In genomic region chr4:15652191-15652590, GRCh38 we compare ENCODE assay signal across 9 cellular contexts. TPM values are rescaled to one million over a fixed set of nuclear protein-coding genes. Genes with fewer than 3 reads are reported as not detected.
DNase-seq lines count a peak whose midpoint lies in the region; ATAC-seq, FAIRE-seq and TF ChIP-seq lines count a peak whose summit lies in the region.
"Had no signal": no experiment of that assay in that cellular context is flagged by ENCODE, and none has a peak within 500 bp of the region (broad histone marks: within the 10 kb centered on the region; RNA-seq: fewer than 3 reads in every experiment).

No MANE protein-coding gene starts in this region.

- H3K9me3 ChIP-seq in T-helper 17 cell (ENCODE audit: control insufficient read depth, low read length, poor library complexity, severe bottlenecking) (no peaks in the 10 kb centered on the region), skeletal muscle satellite cell (replicated peaks; ENCODE audit: low read length) (no peaks in the 10 kb centered on the region)

- H3K27ac Mint-ChIP-seq in T-helper 17 cell = peak overlapping the region; percentile 96

- H3K36me3 Mint-ChIP-seq in T-helper 17 cell (ENCODE audit: low read depth) = peaks cover 4% of the 10 kb centered on the region

- FAIRE-seq in RCC 7860 (lab: Jason Lieb, UNC) = no peak

- H3K4me1 ChIP-seq in foreskin keratinocyte (peaks cover 27% of the 10 kb centered on the region), skeletal muscle satellite cell (ENCODE audit: control insufficient read depth, insufficient read depth, low read length) (peaks cover 34% of the 10 kb centered on the region)

- H3K27ac ChIP-seq in foreskin keratinocyte = peak overlapping the region; percentile 65

- no peak overlapping the region for H3K4me3 Mint-ChIP-seq in T-helper 17 cell

- ATAC-seq in T-helper 17 cell = no peak
- no peak for ATAC-seq in foreskin keratinocyte
- no peak for ATAC-seq in HG03139 (IDR thresholded peaks at IDR 0.05; ENCODE audit: unreplicated experiment)

- peak overlapping the region; percentile 90 for H3K4me3 ChIP-seq in skeletal muscle satellite cell (ENCODE audit: low read length)

- no peaks in the 10 kb centered on the region for H3K27me3 Mint-ChIP-seq in T-helper 17 cell

- no peak for TF ChIP-seq CTCF in foreskin keratinocyte (conservative IDR thresholded peaks at IDR 0.05)

- peak overlapping the region; percentile 98 for H3K4me2 ChIP-seq in skeletal muscle satellite cell (ENCODE audit: low read length)

- no peaks in the 10 kb centered on the region for H3K27me3 ChIP-seq in foreskin keratinocyte
- no peaks in the 10 kb centered on the region for H3K27me3 ChIP-seq in skeletal muscle satellite cell (ENCODE audit: control insufficient read depth, insufficient read depth, low read length)

- peaks cover 40% of the 10 kb centered on the region for H3K4me1 Mint-ChIP-seq in T-helper 17 cell

- H3K9ac ChIP-seq in skeletal muscle satellite cell (ENCODE audit: low read depth, low read length) = peak overlapping the region; percentile 98

- DNase-seq in EH (ENCODE audit: low read depth) (peak; percentile 25), T-helper 17 cell (no peak), foreskin keratinocyte (no peak), RCC 7860 (ENCODE audit: low spot score) (no peak), NCI-H1930 (lab: John Stamatoyannopoulos, UW) (no peak), Kasumi-1 (lab: John Stamatoyannopoulos, UW) (no peak)
- DNase-seq: NCI-H2227 treated with DMSO at 0.1 percent for 48 hours had no signal

- no peaks in the 10 kb centered on the region for H3K36me3 ChIP-seq in skeletal muscle satellite cell (ENCODE audit: insufficient read depth, low read length)

RNA-seq across cellular contexts. Expression of gene FBXL5, which starts 3.0 kb away (rescaled TPM):
- total RNA-seq in T-helper 17 cell (10 to 100 TPM; 48.7 to 49.9 TPM), foreskin keratinocyte (58.4 and 59.8 TPM in 2 replicates)
- polyA plus RNA-seq in foreskin keratinocyte = 25.5 and 31.2 TPM in 2 replicates
- 52.0 and 56.0 TPM in 2 replicates for total RNA-seq in skeletal muscle satellite cell (2012; rRNA removed)

RNA-seq across cellular contexts. Expression of gene FAM200B, which starts 29.4 kb away (rescaled TPM):
- total RNA-seq in T-helper 17 cell (10 to 100 TPM; 14.1 to 20.5 TPM), foreskin keratinocyte (34.8 and 35.2 TPM in 2 replicates)
- polyA plus RNA-seq in foreskin keratinocyte = 32.8 and 38.3 TPM in 2 replicates
- 10.0 and 19.3 TPM in 2 replicates for total RNA-seq in skeletal muscle satellite cell (2012; rRNA removed)

RNA-seq across cellular contexts. Expression of gene BST1, which starts 50.7 kb away (rescaled TPM):
- total RNA-seq in T-helper 17 cell (1 to 10 TPM in 1 of 2 donors, under 1 TPM in 1; 0.89 to 1.9 TPM), foreskin keratinocyte (3.2 and 4.4 TPM in 2 replicates)
- polyA plus RNA-seq in foreskin keratinocyte = 3.4 and 4.3 TPM in 2 replicates
- 3.8 and 4.8 TPM in 2 replicates for total RNA-seq in skeletal muscle satellite cell (2012; rRNA removed)
